12 cellular contexts compared by ENCODE assay signal in the genomic region with DNA sequence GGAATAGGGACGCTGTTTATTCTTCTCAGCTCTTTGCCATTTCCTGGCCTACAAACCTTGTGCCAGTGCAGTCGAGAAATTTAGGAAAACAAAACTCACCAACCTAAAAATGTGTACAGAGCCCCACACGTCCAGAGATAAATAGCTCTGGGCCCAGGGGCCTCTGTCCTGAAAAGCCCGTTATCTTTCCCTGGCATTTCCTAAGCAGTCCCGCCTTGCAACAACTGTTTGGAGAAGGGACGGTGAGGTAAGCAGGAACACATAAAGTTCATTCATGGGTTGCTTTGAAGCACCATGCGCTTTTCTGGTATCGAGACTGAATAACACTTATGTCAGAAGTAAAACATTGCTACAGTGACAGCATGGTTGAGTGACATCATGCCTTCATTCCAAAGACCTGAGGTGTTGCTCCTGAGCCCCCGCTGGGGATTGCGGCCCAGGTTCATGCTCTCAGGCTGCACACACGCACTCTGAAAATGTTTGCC.
DNase-seq lines count a peak whose midpoint lies in the region; ATAC-seq, FAIRE-seq and TF ChIP-seq lines count a peak whose summit lies in the region.
"Had no signal": no experiment of that assay in that cellular context is flagged by ENCODE, and none has a peak within 500 bp of the region (broad histone marks: within the 10 kb centered on the region; RNA-seq: fewer than 3 reads in every experiment).

No MANE protein-coding gene starts in this region.

- H3K36me3 ChIP-seq in kidney (ENCODE audit: control insufficient read depth in 1 of 2, insufficient read depth in 2 of 2, low read length in 2 of 2), result no peaks in the 10 kb centered on the region
- H3K36me3 ChIP-seq in stomach smooth muscle (ENCODE audit: control insufficient read depth in 2 of 2, insufficient read depth in 2 of 2, low read length in 2 of 2), result no peaks in the 10 kb centered on the region
- no peaks in the 10 kb centered on the region for H3K36me3 ChIP-seq in MG63

- TF ChIP-seq CTCF in kidney (IDR thresholded peaks at IDR 0.05; ENCODE audit: borderline replicate concordance, extremely low read depth, insufficient read depth) (no peak), GM10266 (IDR thresholded peaks at IDR 0.05; ENCODE audit: control insufficient read depth, insufficient read depth, low read depth, missing control alignments) (no peak)

- DNase-seq in HT1080 (ENCODE audit: low read depth), result peak; percentile 67
- peak; percentile 76 for DNase-seq in dermis blood vessel endothelial cell
- no peak for DNase-seq in kidney
- no peak for DNase-seq in NCI-H1105 treated with DMSO at 0.1 percent for 48 hours (lab: John Stamatoyannopoulos, UW)
- DNase-seq in GM10266 (ENCODE audit: extremely low spot score), result no peak
- DNase-seq in MG63, result no peak
- DNase-seq: activated CD4-positive, alpha-beta T cell treated with anti-CD3 and anti-CD28 coated beads for 48 hours; CD4-positive, CD25-positive, alpha-beta regulatory T cell; occipital lobe had no signal

- ATAC-seq in HG02840 (IDR thresholded peaks at IDR 0.05; ENCODE audit: low FRiP score, unreplicated experiment), result no peak

- H3K9ac ChIP-seq in kidney (ENCODE audit: low read length in 2 of 2) (no peak overlapping the region), stomach smooth muscle (ENCODE audit: low read length in 2 of 2) (no peak overlapping the region)

- H3K9me3 ChIP-seq in kidney (ENCODE audit: control insufficient read depth in 1 of 2, low read length in 2 of 2) (no peaks in the 10 kb centered on the region), stomach smooth muscle (ENCODE audit: control insufficient read depth in 2 of 2, low read length in 2 of 2) (no peaks in the 10 kb centered on the region), MG63 (no peaks in the 10 kb centered on the region)

- H3K27ac ChIP-seq in kidney (ENCODE audit: low read depth in 2 of 2, low read length in 2 of 2) (peak overlapping the region; percentile 50 to 57), stomach smooth muscle (ENCODE audit: low read length) (peak overlapping the region; percentile 6)

- no peak for FAIRE-seq in kidney (lab: Jason Lieb, UNC)
- FAIRE-seq: HTR-8/SVneo had no signal

- H3K4me3 ChIP-seq in kidney (ENCODE audit: low read length in 2 of 2), result no peak overlapping the region
- no peak overlapping the region for H3K4me3 ChIP-seq in stomach smooth muscle (ENCODE audit: low read length in 2 of 2)
- H3K4me3 ChIP-seq in MG63, result no peak overlapping the region

- no peaks in the 10 kb centered on the region for H3K27me3 ChIP-seq in stomach smooth muscle (ENCODE audit: control insufficient read depth in 1 of 2, insufficient read depth in 2 of 2, low read length in 2 of 2)
- H3K27me3 ChIP-seq in MG63, result no peaks in the 10 kb centered on the region

- H3K4me1 ChIP-seq in kidney (ENCODE audit: control insufficient read depth in 1 of 2, insufficient read depth in 1 of 2, low read depth in 1 of 2, low read length in 2 of 2) (no peaks in the 10 kb centered on the region), stomach smooth muscle (ENCODE audit: control insufficient read depth, insufficient read depth, low read length) (no peaks in the 10 kb centered on the region)

- intact Hi-C loops in kidney (cut with DNase I), result no loop called here

Comparison
In these comparisons a context has a peak if more than half of its experiments do, and no peak if none do; other contexts are left out.
1. DNase-seq: peak in HT1080 (single experiment) and dermis blood vessel endothelial cell (single experiment); none in kidney (single experiment), NCI-H1105 treated with DMSO at 0.1 percent for 48 hours (single experiment), GM10266 (single experiment) and MG63 (single experiment).